ENCODE assay signal across 19 cellular contexts in the genomic region with DNA sequence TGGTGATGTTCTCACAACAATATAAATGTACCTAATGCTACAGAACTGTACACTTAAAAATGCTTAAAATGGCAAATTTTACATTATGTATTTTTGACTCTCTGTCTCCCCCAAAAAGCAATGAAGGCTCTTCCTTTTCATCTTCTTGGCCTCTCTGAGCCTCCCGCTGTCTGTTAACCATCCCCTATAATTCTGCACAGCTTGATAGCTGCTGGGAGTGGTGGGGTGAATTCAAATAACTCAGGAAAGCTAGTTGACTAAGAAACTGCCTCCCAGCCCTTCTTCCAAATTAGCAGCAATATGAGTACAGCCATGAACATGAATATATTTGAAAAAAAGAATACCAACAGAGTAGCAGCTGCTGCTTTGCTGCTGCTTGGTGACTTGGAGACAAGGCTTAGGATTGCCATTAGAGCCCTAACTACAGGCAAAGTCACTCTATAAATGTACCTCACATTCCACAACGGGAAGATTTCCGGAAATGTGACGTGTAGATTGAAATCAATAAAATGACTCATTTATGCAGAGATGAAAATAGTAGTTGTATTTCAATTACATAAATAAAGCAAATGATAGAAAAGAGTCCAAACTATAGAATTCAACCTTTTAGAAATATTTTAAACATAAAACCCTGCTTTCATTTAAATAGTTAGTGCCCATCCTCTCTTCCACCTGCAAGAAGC.
"Had no signal": no experiment of that assay in that cellular context is flagged by ENCODE, and none has a peak within 500 bp of the region (broad histone marks: within the 10 kb centered on the region; RNA-seq: fewer than 3 reads in every experiment).

No MANE protein-coding gene starts in this region.

- DNase-seq: activated CD4-positive, alpha-beta memory T cell treated with anti-CD3 and anti-CD28 coated beads for 36 hours; activated CD4-positive, alpha-beta T cell treated with anti-CD3 and anti-CD28 coated beads for 48 hours; activated effector memory CD4-positive, alpha-beta T cell treated with Interleukin-2 at 50 U/mL for 16 hours; activated naive CD4-positive, alpha-beta T cell treated with anti-CD3 and anti-CD28 coated beads, Interleukin-2, amount 10 ng/mL, durations not matched to agents 7 days and 5 days; activated T-cell treated with anti-CD3 and anti-CD28 coated beads, Interleukin-2, amount 50 U/mL, for 72 hours; body of pancreas; effector CD4-positive, alpha-beta T cell; erythroblast; foreskin fibroblast; left colon; mesenchymal stem cell; pancreas; psoas muscle; right cardiac atrium; stimulated activated CD4-positive, alpha-beta T cell treated with anti-CD3 and anti-CD28 coated beads, Interleukin-1b, Interleukin-23, amount 100 ng/mL, for 48 hours; stimulated activated naive CD8-positive, alpha-beta T cell treated with anti-CD3 and anti-CD28 coated beads, Interleukin-15, amount 100 ng/mL, for 72 hours had no signal

- H3K27ac ChIP-seq: body of pancreas, neutrophil, pancreas, psoas muscle, skin epidermis, tibial nerve had no signal

- H3K4me3 ChIP-seq: body of pancreas, pancreas, psoas muscle, skin epidermis, tibial nerve had no signal

- H3K9me3 ChIP-seq: body of pancreas, neutrophil, pancreas, psoas muscle, tibial nerve had no signal

- H3K27me3 ChIP-seq: body of pancreas, neutrophil, tibial nerve had no signal

- H3K36me3 ChIP-seq: neutrophil, pancreas, tibial nerve had no signal

- H3K4me1 ChIP-seq: body of pancreas, pancreas, psoas muscle, tibial nerve had no signal

- ATAC-seq: activated T-cell treated with anti-CD3 and anti-CD28 coated beads, Interleukin-2, amount 50 U/mL, for 72 hours; body of pancreas; left colon; pancreas; psoas muscle; right cardiac atrium; stimulated activated naive CD8-positive, alpha-beta T cell treated with anti-CD3 and anti-CD28 coated beads, Interleukin-15, amount 100 ng/mL, for 72 hours had no signal
